ENCODE assay signal across 19 cellular contexts in the genomic region with DNA sequence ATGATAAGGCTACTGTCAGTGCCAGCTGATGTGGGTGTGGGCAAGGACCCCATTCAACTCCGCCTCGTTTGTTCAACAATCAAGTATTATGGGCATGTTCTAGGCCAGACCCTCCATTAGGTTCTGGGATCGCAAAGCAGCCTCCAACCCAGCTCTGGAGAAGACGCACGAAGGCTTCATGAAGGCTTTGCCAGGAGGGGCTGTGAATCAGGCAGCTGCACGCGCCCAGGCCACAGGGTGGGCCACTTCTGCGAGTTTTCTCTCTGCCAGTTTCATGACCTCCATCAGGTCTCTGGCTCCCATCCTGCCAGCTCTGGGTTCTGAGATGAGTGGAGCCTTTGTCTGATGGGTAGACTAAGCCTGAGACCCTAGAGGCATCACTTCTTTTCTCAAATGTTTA.
DNase-seq lines count a peak whose midpoint lies in the region; ATAC-seq and TF ChIP-seq lines count a peak whose summit lies in the region.
"Had no signal": no experiment of that assay in that cellular context is flagged by ENCODE, and none has a peak within 500 bp of the region (broad histone marks: within the 10 kb centered on the region; RNA-seq: fewer than 3 reads in every experiment).

No MANE protein-coding gene starts in this region.

- no peaks in the 10 kb centered on the region for H3K79me2 ChIP-seq in osteoblast (ENCODE audit: insufficient read depth, low read length)

- H3K4me1 Mint-ChIP-seq in activated T-cell treated with anti-CD3 and anti-CD28 coated beads, Interleukin-2, amount 50 U/mL, for 24 hours (ENCODE audit: low read depth), result no peaks in the 10 kb centered on the region
- no peaks in the 10 kb centered on the region for H3K4me1 Mint-ChIP-seq in activated T-cell treated with anti-CD3 and anti-CD28 coated beads, Interleukin-2, amount 50 U/mL, for 4 hours (ENCODE audit: low read depth)
- H3K4me1 Mint-ChIP-seq: CD8-positive, alpha-beta memory T cell had no signal

- H2BK5ac ChIP-seq in mesenchymal stem cell (ENCODE audit: low read depth, low read length, poor library complexity, severe bottlenecking), result no peak overlapping the region

- no peak overlapping the region for H4K91ac ChIP-seq in mesenchymal stem cell (ENCODE audit: low read length)

- H3K27me3 ChIP-seq in RWPE2 (ENCODE audit: insufficient read depth, poor library complexity, severe bottlenecking) (no peaks in the 10 kb centered on the region), mesenchymal stem cell (ENCODE audit: control insufficient read depth in 1 of 2, insufficient read depth in 1 of 2, low read length in 2 of 2) (no peaks in the 10 kb centered on the region), osteoblast (ENCODE audit: insufficient read depth, low read length) (no peaks in the 10 kb centered on the region)
- H3K27me3 ChIP-seq: BLaER1 had no signal

- DNase-seq in activated T-cell treated with anti-CD3 and anti-CD28 coated beads, Interleukin-2, amount 50 U/mL, for 24 hours, result peak; percentile 7
- DNase-seq in activated T-cell treated with anti-CD3 and anti-CD28 coated beads, Interleukin-2, amount 50 U/mL, for 4 hours, result no peak
- DNase-seq in RWPE2 (ENCODE audit: low spot score) (peak; percentile 29), mesenchymal stem cell (no peak), ureter (ENCODE audit: low spot score) (peak; percentile 33), GM10266 (ENCODE audit: extremely low spot score) (no peak), osteoblast (ENCODE audit: insufficient read length, low spot score, missing footprints) (no peak)
- no peak for DNase-seq in stimulated activated CD4-positive, alpha-beta T cell treated with anti-CD3 and anti-CD28 coated beads, Interleukin-1b, Interleukin-23, amount 100 ng/mL, for 48 hours
- DNase-seq: CD8-positive, alpha-beta memory T cell; DMS79 treated with DMSO at 0.1 percent for 48 hours; GDM1; KG1; NCI-H1436; NCI-H2029; NCI-H2171 treated with DMSO at 0.1 percent for 48 hours; NCI-H748 treated with DMSO at 0.1 percent for 48 hours; PC-9 had no signal

- H3K23ac ChIP-seq in mesenchymal stem cell (ENCODE audit: low read length in 2 of 2), result no peak overlapping the region

- H2BK120ac ChIP-seq in mesenchymal stem cell (ENCODE audit: low read depth, low read length), result no peak overlapping the region

- peaks cover 10% of the 10 kb centered on the region for H3K27me3 Mint-ChIP-seq in activated T-cell treated with anti-CD3 and anti-CD28 coated beads, Interleukin-2, amount 50 U/mL, for 24 hours
- peaks cover 10% of the 10 kb centered on the region for H3K27me3 Mint-ChIP-seq in activated T-cell treated with anti-CD3 and anti-CD28 coated beads, Interleukin-2, amount 50 U/mL, for 4 hours (ENCODE audit: low read depth)

- H3K36me3 Mint-ChIP-seq in activated T-cell treated with anti-CD3 and anti-CD28 coated beads, Interleukin-2, amount 50 U/mL, for 24 hours (ENCODE audit: low read depth), result no peaks in the 10 kb centered on the region
- no peaks in the 10 kb centered on the region for H3K36me3 Mint-ChIP-seq in activated T-cell treated with anti-CD3 and anti-CD28 coated beads, Interleukin-2, amount 50 U/mL, for 4 hours (ENCODE audit: insufficient read depth)

- no peak overlapping the region for H2BK12ac ChIP-seq in mesenchymal stem cell (ENCODE audit: low read length in 2 of 2)

- no peak overlapping the region for H3K9ac ChIP-seq in mesenchymal stem cell (ENCODE audit: low read length)
- H3K9ac ChIP-seq: BLaER1 had no signal

- H3K4me3 ChIP-seq in RWPE2 (ENCODE audit: severe bottlenecking) (no peak overlapping the region), mesenchymal stem cell (ENCODE audit: insufficient read depth in 1 of 2, low read depth in 1 of 2, low read length in 2 of 2) (no peak overlapping the region), osteoblast (ENCODE audit: insufficient read depth, low read length) (no peak overlapping the region)
- H3K4me3 ChIP-seq: BLaER1, GM23338, PC-9 had no signal

- H4K8ac ChIP-seq in mesenchymal stem cell (ENCODE audit: low read length), result no peak overlapping the region

- no peak for ATAC-seq in activated T-cell treated with anti-CD3 and anti-CD28 coated beads, Interleukin-2, amount 50 U/mL, for 4 hours
- no peak for ATAC-seq in RWPE2 (ENCODE audit: low read depth)

- H2AFZ ChIP-seq in mesenchymal stem cell (ENCODE audit: low read depth, low read length), result no peak overlapping the region
- H2AFZ ChIP-seq in osteoblast (ENCODE audit: low read length), result no peak overlapping the region
- H2AFZ ChIP-seq: GM23338, PC-9 had no signal

- no peak overlapping the region for H3K4me3 Mint-ChIP-seq in activated T-cell treated with anti-CD3 and anti-CD28 coated beads, Interleukin-2, amount 50 U/mL, for 24 hours
- H3K4me3 Mint-ChIP-seq in activated T-cell treated with anti-CD3 and anti-CD28 coated beads, Interleukin-2, amount 50 U/mL, for 4 hours, result no peak overlapping the region
- H3K4me3 Mint-ChIP-seq: CD8-positive, alpha-beta memory T cell; GM23338 had no signal

- no peak overlapping the region for H3K4me2 ChIP-seq in mesenchymal stem cell (ENCODE audit: low read length, poor library complexity, severe bottlenecking)
- H3K4me2 ChIP-seq in osteoblast (ENCODE audit: insufficient read depth, low read length), result no peak overlapping the region
- H3K4me2 ChIP-seq: BLaER1, GM23338, PC-9 had no signal

- H3K14ac ChIP-seq in mesenchymal stem cell (ENCODE audit: low read length in 2 of 2), result no peak overlapping the region

- no peaks in the 10 kb centered on the region for H3K4me1 ChIP-seq in RWPE2 (ENCODE audit: insufficient read depth, poor library complexity, severe bottlenecking)
- H3K4me1 ChIP-seq in mesenchymal stem cell (ENCODE audit: control insufficient read depth, insufficient read depth, low read depth, low read length), result peaks cover 19% of the 10 kb centered on the region
- H3K4me1 ChIP-seq in osteoblast (ENCODE audit: insufficient read depth, low read length), result no peaks in the 10 kb centered on the region

- H3K18ac ChIP-seq in mesenchymal stem cell (ENCODE audit: low read depth in 1 of 2, low read length in 2 of 2), result peak overlapping the region in 1 of 2 experiments; percentile 59

- peaks cover 8% of the 10 kb centered on the region for H3K9me3 Mint-ChIP-seq in activated T-cell treated with anti-CD3 and anti-CD28 coated beads, Interleukin-2, amount 50 U/mL, for 24 hours
- peaks cover 10% of the 10 kb centered on the region for H3K9me3 Mint-ChIP-seq in activated T-cell treated with anti-CD3 and anti-CD28 coated beads, Interleukin-2, amount 50 U/mL, for 4 hours

- TF ChIP-seq CTCF in RWPE2 (IDR thresholded peaks at IDR 0.05; ENCODE audit: poor library complexity, severe bottlenecking), result no peak
- TF ChIP-seq CTCF in GM10266 (IDR thresholded peaks at IDR 0.05; ENCODE audit: control insufficient read depth, insufficient read depth, low read depth, missing control alignments), result no peak
- no peak for TF ChIP-seq CTCF in osteoblast (IDR thresholded peaks at IDR 0.05; ENCODE audit: extremely low read depth, low read depth, low read length)

- H2BK15ac ChIP-seq in mesenchymal stem cell (ENCODE audit: low read depth, poor library complexity, severe bottlenecking), result no peak overlapping the region

- H4K20me1 ChIP-seq in osteoblast (ENCODE audit: insufficient read depth, low read length), result no peaks in the 10 kb centered on the region
- H4K20me1 ChIP-seq: BLaER1 had no signal

- 98% methylated on average over 8 of the region's 8 CpGs for WGBS in mesenchymal stem cell

- no peak overlapping the region for H3K4ac ChIP-seq in mesenchymal stem cell (ENCODE audit: low read depth in 1 of 2, low read length in 2 of 2)

- no peak overlapping the region for H3K27ac Mint-ChIP-seq in activated T-cell treated with anti-CD3 and anti-CD28 coated beads, Interleukin-2, amount 50 U/mL, for 24 hours
- H3K27ac Mint-ChIP-seq: CD8-positive, alpha-beta memory T cell; GM23338 had no signal

- H3K9me3 ChIP-seq in RWPE2 (ENCODE audit: severe bottlenecking) (peaks cover 4% of the 10 kb centered on the region), mesenchymal stem cell (ENCODE audit: control insufficient read depth, low read length) (peaks cover 8% of the 10 kb centered on the region), osteoblast (ENCODE audit: low read depth, low read length) (no peaks in the 10 kb centered on the region)

- H3K36me3 ChIP-seq in RWPE2 (ENCODE audit: low read depth) (no peaks in the 10 kb centered on the region), mesenchymal stem cell (ENCODE audit: control insufficient read depth in 1 of 2, insufficient read depth in 2 of 2, low read depth in 1 of 2, low read length in 2 of 2) (no peaks in the 10 kb centered on the region), osteoblast (ENCODE audit: insufficient read depth, low read length) (no peaks in the 10 kb centered on the region)
- H3K36me3 ChIP-seq: BLaER1 had no signal

- H3K79me1 ChIP-seq in mesenchymal stem cell (replicated peaks; ENCODE audit: low read length, poor library complexity, severe bottlenecking), result no peaks in the 10 kb centered on the region

- no peak overlapping the region for H3K27ac ChIP-seq in RWPE2 (ENCODE audit: poor library complexity, severe bottlenecking)
- no peak overlapping the region for H3K27ac ChIP-seq in mesenchymal stem cell (ENCODE audit: low read length, poor library complexity, severe bottlenecking)
- H3K27ac ChIP-seq in osteoblast (ENCODE audit: low read depth, low read length), result no peak overlapping the region
- H3K27ac ChIP-seq: BLaER1, PC-9 had no signal

- peak overlapping the region; percentile 49 for H2AK5ac ChIP-seq in mesenchymal stem cell (ENCODE audit: low read length, severe bottlenecking)

Comparison
In these comparisons a context has a peak if more than half of its experiments do, and no peak if none do; other contexts are left out.
1. DNase-seq: peak in activated T-cell treated with anti-CD3 and anti-CD28 coated beads, Interleukin-2, amount 50 U/mL, for 24 hours (single experiment), RWPE2 (single experiment) and ureter (single experiment); none in activated T-cell treated with anti-CD3 and anti-CD28 coated beads, Interleukin-2, amount 50 U/mL, for 4 hours (single experiment), mesenchymal stem cell (single experiment), stimulated activated CD4-positive, alpha-beta T cell treated with anti-CD3 and anti-CD28 coated beads, Interleukin-1b, Interleukin-23, amount 100 ng/mL, for 48 hours (single experiment), GM10266 (single experiment) and osteoblast (single experiment).